In the genomic region with DNA sequence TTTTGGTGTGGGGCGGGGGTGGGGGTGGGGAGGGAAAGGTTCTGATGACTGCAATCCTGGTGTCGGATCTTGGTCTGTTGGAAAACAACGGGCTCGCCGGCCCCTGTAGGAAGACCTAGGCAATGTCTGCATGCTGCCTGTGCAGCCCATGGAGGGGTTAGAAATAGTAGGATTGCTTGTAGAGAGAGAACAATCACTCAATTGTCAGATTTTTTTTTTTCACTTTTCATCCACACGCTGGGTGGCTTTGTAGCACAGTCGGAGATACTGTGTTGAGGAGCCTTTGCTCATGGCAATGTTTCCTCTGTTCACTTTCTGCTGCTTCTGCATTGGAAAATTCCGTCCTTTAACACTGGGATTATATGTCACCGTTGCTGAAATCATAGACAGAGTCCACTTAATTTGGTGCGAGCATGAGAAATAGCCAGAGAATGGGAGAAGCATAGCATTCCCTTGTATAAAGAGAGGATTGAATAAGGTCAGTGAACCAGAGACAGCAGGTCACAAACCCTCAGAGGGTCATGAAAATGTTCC, we compare ENCODE assay signal across 16 cellular contexts.
DNase-seq lines count a peak whose midpoint lies in the region; ATAC-seq and TF ChIP-seq lines count a peak whose summit lies in the region.
"Had no signal": no experiment of that assay in that cellular context is flagged by ENCODE, and none has a peak within 500 bp of the region (broad histone marks: within the 10 kb centered on the region; RNA-seq: fewer than 3 reads in every experiment).

No MANE protein-coding gene starts in this region.

- BruUV-seq in Calu3 (replicated peaks; lab: Mats Ljungman, UMichigan): no TSS peak

- H3K36me3 ChIP-seq in neuronal stem cell (replicated peaks in 1 of 2; ENCODE audit: control insufficient read depth in 2 of 2, insufficient read depth in 2 of 2, low read length in 2 of 2) (no peaks in the 10 kb centered on the region), upper lobe of right lung (no peaks in the 10 kb centered on the region)
- H3K36me3 ChIP-seq: prostate gland had no signal

- no peak overlapping the region for H3K9ac ChIP-seq in neuronal stem cell (ENCODE audit: low read depth, low read length, poor library complexity)

- no peak overlapping the region for H3K23ac ChIP-seq in neuronal stem cell (ENCODE audit: low read depth, low read length, poor library complexity)

- H3K18ac ChIP-seq in neuronal stem cell (ENCODE audit: low read length): no peak overlapping the region

- peak overlapping the region; percentile 52 for H3K4me2 ChIP-seq in neuronal stem cell (ENCODE audit: insufficient read depth, low read length, poor library complexity, severe bottlenecking)

- no peak overlapping the region for H2AK5ac ChIP-seq in neuronal stem cell (ENCODE audit: low read depth, low read length)

- H3K4me1 ChIP-seq in neuronal stem cell (ENCODE audit: control insufficient read depth in 2 of 2, insufficient read depth in 1 of 2, low read depth in 1 of 2, low read length in 2 of 2) (peaks cover 25 to 26% of the 10 kb centered on the region in 2 donors), upper lobe of right lung (no peaks in the 10 kb centered on the region)
- H3K4me1 ChIP-seq: prostate gland had no signal

- H3K27ac ChIP-seq in cingulate gyrus (ENCODE audit: low read depth, low read length) (peak overlapping the region; percentile 50), neuronal stem cell (replicated peaks; ENCODE audit: low read length) (peak overlapping the region; percentile 94), upper lobe of right lung (peak overlapping the region; percentile 55)
- H3K27ac ChIP-seq: epithelial cell of prostate, prostate gland had no signal

- H3K27me3 Mint-ChIP-seq in Calu3 (ENCODE audit: unreplicated experiment): no peaks in the 10 kb centered on the region
- H3K27me3 Mint-ChIP-seq: stimulated activated naive CD8-positive, alpha-beta T cell treated with anti-CD3 and anti-CD28 coated beads, Interleukin-15, Interleukin-2, amounts not matched to agents 100 ng/mL and 50 ng/mL, for 24 hours had no signal

- DNase-seq in hippocampal formation (lab: John Stamatoyannopoulos, UW): peak; percentile 26 to 53
- peak; percentile 59 for DNase-seq in neuronal stem cell (ENCODE audit: low spot score)
- no peak for DNase-seq in upper lobe of right lung
- no peak for DNase-seq in Calu3
- DNase-seq in cerebellum (ENCODE audit: low spot score): no peak
- DNase-seq in germinal center (ENCODE audit: low spot score): no peak
- DNase-seq: activated CD8-positive, alpha-beta T cell treated with anti-CD3 and anti-CD28 coated beads, Interleukin-2, amount 10 ng/mL, durations not matched to agents 7 days and 5 days; activated naive CD4-positive, alpha-beta T cell; Karpas-422; NCI-H1694 treated with DMSO at 0.1 percent for 48 hours; NCI-H69; SHP77 had no signal

- H3K4me3 ChIP-seq in neuronal stem cell (ENCODE audit: low read length in 2 of 2): peak overlapping the region in 1 of 2 donors; percentile 32
- peak overlapping the region; percentile 14 for H3K4me3 ChIP-seq in upper lobe of right lung
- H3K4me3 ChIP-seq: prostate gland had no signal

- H3K4ac ChIP-seq in neuronal stem cell (ENCODE audit: low read length): no peak overlapping the region

- no CpG with 5 or more reads among the region's 10 CpGs for WGBS in neuronal stem cell (ENCODE audit: extremely low coverage in 2 of 2, insufficient read length in 2 of 2, insufficient replicate concordance in 1 of 2), 2 donors

- ATAC-seq in upper lobe of right lung: no peak
- ATAC-seq: activated CD8-positive, alpha-beta T cell treated with anti-CD3 and anti-CD28 coated beads, Interleukin-2, amount 10 ng/mL, durations not matched to agents 7 days and 5 days had no signal

- CTCF ChIA-PET in Calu3 (lab: Charles Lee): no interaction called here

- TF ChIP-seq CTCF in upper lobe of right lung (IDR thresholded peaks at IDR 0.05) (no peak), Calu3 (IDR thresholded peaks at IDR 0.05; ENCODE audit: unreplicated experiment) (no peak)

- no peak overlapping the region for H2BK5ac ChIP-seq in neuronal stem cell (ENCODE audit: low read length)

- H3K14ac ChIP-seq in neuronal stem cell (ENCODE audit: low read length): no peak overlapping the region

- H3K4me1 Mint-ChIP-seq in Calu3 (ENCODE audit: low read depth, unreplicated experiment): no peaks in the 10 kb centered on the region

- peak overlapping the region; percentile 80 for H2AFZ ChIP-seq in neuronal stem cell (ENCODE audit: low read length)

- H3K9me3 ChIP-seq in neuronal stem cell (replicated peaks in 1 of 2; ENCODE audit: control insufficient read depth in 2 of 2, insufficient read depth in 1 of 2, low read depth in 1 of 2, low read length in 2 of 2) (peaks cover 0 to 7% of the 10 kb centered on the region in 2 donors), upper lobe of right lung (no peaks in the 10 kb centered on the region)
- H3K9me3 ChIP-seq: prostate gland had no signal

- H3K27me3 ChIP-seq in neuronal stem cell (ENCODE audit: control insufficient read depth in 3 of 3, insufficient read depth in 3 of 3, low read depth in 1 of 3, low read length in 3 of 3): no peaks in the 10 kb centered on the region
- H3K27me3 ChIP-seq in upper lobe of right lung: no peaks in the 10 kb centered on the region

- H3K4me3 Mint-ChIP-seq in Calu3 (ENCODE audit: low read depth, unreplicated experiment): no peak overlapping the region
- H3K4me3 Mint-ChIP-seq: activated CD8-positive, alpha-beta T cell treated with anti-CD3 and anti-CD28 coated beads, Interleukin-2, amount 10 ng/mL, durations not matched to agents 7 days and 5 days; stimulated activated naive CD8-positive, alpha-beta T cell treated with anti-CD3 and anti-CD28 coated beads, Interleukin-15, Interleukin-2, amounts not matched to agents 100 ng/mL and 50 ng/mL, for 24 hours had no signal

- H3K9me3 Mint-ChIP-seq in Calu3 (ENCODE audit: low read depth, unreplicated experiment): no peaks in the 10 kb centered on the region
- H3K9me3 Mint-ChIP-seq: stimulated activated naive CD8-positive, alpha-beta T cell treated with anti-CD3 and anti-CD28 coated beads, Interleukin-15, Interleukin-2, amounts not matched to agents 100 ng/mL and 50 ng/mL, for 24 hours had no signal

- no peak overlapping the region for H2BK15ac ChIP-seq in neuronal stem cell (ENCODE audit: low read length)

- H4K91ac ChIP-seq in neuronal stem cell (ENCODE audit: low read depth, low read length, poor library complexity): no peak overlapping the region

- no peaks in the 10 kb centered on the region for H3K79me1 ChIP-seq in neuronal stem cell (ENCODE audit: low read depth, low read length)

- H3K27ac Mint-ChIP-seq in Calu3 (ENCODE audit: unreplicated experiment): no peak overlapping the region
- H3K27ac Mint-ChIP-seq: activated CD8-positive, alpha-beta T cell treated with anti-CD3 and anti-CD28 coated beads, Interleukin-2, amount 10 ng/mL, durations not matched to agents 7 days and 5 days; stimulated activated naive CD8-positive, alpha-beta T cell treated with anti-CD3 and anti-CD28 coated beads, Interleukin-15, Interleukin-2, amounts not matched to agents 100 ng/mL and 50 ng/mL, for 24 hours had no signal

- no peaks in the 10 kb centered on the region for H3K36me3 Mint-ChIP-seq in Calu3 (ENCODE audit: insufficient read depth, unreplicated experiment)

- H4K8ac ChIP-seq in neuronal stem cell (ENCODE audit: low read depth, low read length): no peak overlapping the region

- no peak overlapping the region for H2BK120ac ChIP-seq in neuronal stem cell (ENCODE audit: low read depth, low read length)

- intact Hi-C loops in upper lobe of right lung (cut with DNase I): no loop called here
- intact Hi-C loops in Calu3 (cut with micrococcal nuclease; ENCODE audit: unreplicated experiment): no loop called here

- H2BK12ac ChIP-seq in neuronal stem cell (ENCODE audit: low read length): no peak overlapping the region

Comparison
In these comparisons a context has a peak if more than half of its experiments do, and no peak if none do; other contexts are left out.
1. DNase-seq: peak in hippocampal formation (2 of 2) and neuronal stem cell (single experiment); none in upper lobe of right lung (single experiment), Calu3 (single experiment), cerebellum (single experiment) and germinal center (single experiment).
2. Peak in every context shown above with its lines, with median percentiles within 50 percentile points of each other: H3K27ac ChIP-seq.